17 cellular contexts compared by ENCODE assay signal in the genomic region with DNA sequence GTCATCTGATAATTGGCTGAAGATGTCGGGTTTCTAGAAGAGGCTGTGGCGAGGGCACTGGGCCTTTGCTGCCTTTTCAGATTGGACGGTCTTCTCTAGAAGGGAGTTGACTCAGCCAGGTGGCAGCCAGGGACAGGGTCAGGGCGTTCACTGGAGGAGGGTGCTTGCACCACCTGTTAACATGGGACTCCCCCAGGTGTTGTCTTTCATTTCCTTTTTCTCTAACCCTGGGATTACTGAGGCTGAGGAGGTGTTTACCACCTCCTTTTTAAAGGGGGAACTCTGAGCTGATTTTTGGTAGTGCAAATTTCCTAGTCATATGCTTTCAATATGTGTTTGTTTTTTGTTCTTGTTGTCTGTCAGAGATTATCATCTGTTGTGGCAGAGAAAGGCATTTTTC. TPM values are rescaled to one million over a fixed set of nuclear protein-coding genes. Genes with fewer than 3 reads are reported as not detected.
"Had no signal": no experiment of that assay in that cellular context is flagged by ENCODE, and none has a peak within 500 bp of the region (broad histone marks: within the 10 kb centered on the region; RNA-seq: fewer than 3 reads in every experiment).

No MANE protein-coding gene starts in this region.

- FAIRE-seq: islet of Langerhans had no signal

- DNase-seq: activated CD4-positive, alpha-beta T cell treated with anti-CD3 and anti-CD28 coated beads, Interleukin-2, amount 50 U/mL, for 1 hour; activated naive CD4-positive, alpha-beta T cell treated with anti-CD3 and anti-CD28 coated beads for 36 hours; dorsolateral prefrontal cortex; erythroblast; heart right ventricle; left colon; mucosa of descending colon; naive thymus-derived CD4-positive, alpha-beta T cell; stimulated activated CD4-positive, alpha-beta T cell treated with anti-CD3 and anti-CD28 coated beads, Interleukin-1b, Interleukin-23, amount 100 ng/mL, for 48 hours; T-helper 9 cell; tibial artery had no signal

- H3K27ac ChIP-seq: ascending aorta, gastroesophageal sphincter, heart right ventricle, neutrophil, tibial artery, vagina had no signal

- H3K36me3 ChIP-seq: ascending aorta, gastroesophageal sphincter, heart right ventricle, neutrophil, tibial artery, vagina had no signal

- H3K4me3 ChIP-seq: ascending aorta, dorsolateral prefrontal cortex, gastroesophageal sphincter, heart right ventricle, mucosa of descending colon, tibial artery, vagina had no signal

- H3K27me3 ChIP-seq: ascending aorta, dorsolateral prefrontal cortex, gastroesophageal sphincter, heart right ventricle, neutrophil, tibial artery, vagina had no signal

- H3K4me3 Mint-ChIP-seq: activated naive CD4-positive, alpha-beta T cell treated with anti-CD3 and anti-CD28 coated beads for 36 hours; naive thymus-derived CD4-positive, alpha-beta T cell had no signal

- H3K9me3 Mint-ChIP-seq: activated naive CD4-positive, alpha-beta T cell treated with anti-CD3 and anti-CD28 coated beads for 36 hours had no signal

- H3K4me1 ChIP-seq: ascending aorta, gastroesophageal sphincter, tibial artery had no signal

- H3K27ac Mint-ChIP-seq: activated naive CD4-positive, alpha-beta T cell treated with anti-CD3 and anti-CD28 coated beads for 36 hours; naive thymus-derived CD4-positive, alpha-beta T cell had no signal

- ATAC-seq: activated CD4-positive, CD25-positive, alpha-beta regulatory T cell treated with anti-CD3 and anti-CD28 coated beads, Interleukin-2, amount 50 U/mL, for 24 hours; gastroesophageal sphincter; heart right ventricle; left colon; mucosa of descending colon; naive thymus-derived CD4-positive, alpha-beta T cell had no signal

- H3K9me3 ChIP-seq: mucosa of descending colon, neutrophil had no signal

RNA-seq across cellular contexts. Expression of a gene that starts 54.0 kb away (rescaled TPM):
- polyA plus RNA-seq: naive thymus-derived CD4-positive, alpha-beta T cell had no signal
